1 cellular context compared by ENCODE assay signal in the genomic region with DNA sequence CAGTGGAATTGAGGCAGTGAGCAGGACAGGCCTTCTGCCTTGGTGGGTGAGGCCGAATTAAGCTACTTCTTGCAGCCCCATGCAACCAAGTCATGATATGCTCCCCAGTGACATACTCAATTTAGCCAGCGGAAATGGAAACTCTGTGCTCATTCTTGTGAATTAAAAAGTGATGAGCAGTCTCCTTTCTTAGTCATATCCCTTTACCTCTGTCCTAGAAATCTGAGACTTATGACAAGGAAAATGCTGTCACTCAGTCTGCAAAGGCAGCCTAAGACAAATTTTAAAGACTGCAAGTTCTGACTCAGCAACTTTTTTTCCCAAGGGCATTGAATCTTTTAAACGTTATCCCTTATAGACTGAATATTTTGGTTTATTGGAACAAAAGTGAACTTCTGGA.
TF ChIP-seq lines count a peak whose summit lies in the region.

No MANE protein-coding gene starts in this region.

TF ChIP-seq in K562, 482 proteins besides CTCF, POLR2A, EP300 and RAD21 (continued from another document):
- TF ChIP-seq C11orf30 (IDR thresholded peaks at IDR 0.05; ENCODE audit: low read depth) = peak; percentile 54; the same call in 1 of the 2 replicates
